In the genomic region with DNA sequence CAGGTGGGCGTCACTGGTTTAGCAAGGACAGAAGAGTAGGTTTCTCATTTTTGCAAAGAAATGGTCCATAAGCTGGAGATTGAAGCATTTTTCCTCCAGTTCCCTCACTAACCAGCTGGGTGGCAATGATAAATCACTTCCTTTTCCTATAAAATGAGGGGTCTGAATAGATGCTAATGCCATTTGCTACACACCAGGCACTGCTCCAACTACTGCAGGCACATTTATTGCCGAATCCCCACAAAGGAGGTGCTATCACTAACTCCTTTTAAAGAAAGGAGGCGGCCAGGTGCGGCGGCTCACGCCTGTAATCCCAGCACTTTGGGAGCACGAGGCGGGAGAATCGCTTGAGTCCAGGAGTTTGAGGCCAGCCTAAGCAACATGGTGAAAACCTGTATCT, we compare ENCODE assay signal across 1 cellular context.
A peak's percentile ranks its signal among the peaks of the same experiment; 100 is the strongest.
TF ChIP-seq lines count a peak whose summit lies in the region.

No MANE protein-coding gene starts in this region.

TF ChIP-seq in H1, 55 proteins besides CTCF, POLR2A, EP300 and RAD21:
- no peak for TF ChIP-seq KDM4A (IDR thresholded peaks at IDR 0.05; ENCODE audit: low read depth, low read length, severe bottlenecking)
- no peak for TF ChIP-seq SP4 (IDR thresholded peaks at IDR 0.05; ENCODE audit: low read length)
- no peak for TF ChIP-seq SRF (IDR thresholded peaks at IDR 0.05; ENCODE audit: low read depth, low read length)
- TF ChIP-seq, protein P1, sequence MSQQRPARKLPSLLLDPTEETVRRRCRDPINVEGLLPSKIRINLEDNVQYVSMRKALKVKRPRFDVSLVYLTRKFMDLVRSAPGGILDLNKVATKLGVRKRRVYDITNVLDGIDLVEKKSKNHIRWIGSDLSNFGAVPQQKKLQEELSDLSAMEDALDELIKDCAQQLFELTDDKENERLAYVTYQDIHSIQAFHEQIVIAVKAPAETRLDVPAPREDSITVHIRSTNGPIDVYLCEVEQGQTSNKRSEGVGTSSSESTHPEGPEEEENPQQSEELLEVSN (IDR thresholded peaks at IDR 0.05), result peak; percentile 63; the same call in 1 of the 2 replicates
- no peak for TF ChIP-seq CHD1 (IDR thresholded peaks at IDR 0.05; ENCODE audit: low read depth, low read length)
- TF ChIP-seq MAX (IDR thresholded peaks at IDR 0.05), result no peak
- TF ChIP-seq RNF2 (IDR thresholded peaks at IDR 0.05; ENCODE audit: borderline replicate concordance, low read depth, low read length, missing control alignments, poor library complexity, severe bottlenecking), result no peak
- TF ChIP-seq TAF7 (optimal IDR thresholded peaks at IDR 0.05; ENCODE audit: borderline replicate concordance, low read depth, low read length), result no peak
